ENCODE assay signal across 1 cellular context in the genomic region with DNA sequence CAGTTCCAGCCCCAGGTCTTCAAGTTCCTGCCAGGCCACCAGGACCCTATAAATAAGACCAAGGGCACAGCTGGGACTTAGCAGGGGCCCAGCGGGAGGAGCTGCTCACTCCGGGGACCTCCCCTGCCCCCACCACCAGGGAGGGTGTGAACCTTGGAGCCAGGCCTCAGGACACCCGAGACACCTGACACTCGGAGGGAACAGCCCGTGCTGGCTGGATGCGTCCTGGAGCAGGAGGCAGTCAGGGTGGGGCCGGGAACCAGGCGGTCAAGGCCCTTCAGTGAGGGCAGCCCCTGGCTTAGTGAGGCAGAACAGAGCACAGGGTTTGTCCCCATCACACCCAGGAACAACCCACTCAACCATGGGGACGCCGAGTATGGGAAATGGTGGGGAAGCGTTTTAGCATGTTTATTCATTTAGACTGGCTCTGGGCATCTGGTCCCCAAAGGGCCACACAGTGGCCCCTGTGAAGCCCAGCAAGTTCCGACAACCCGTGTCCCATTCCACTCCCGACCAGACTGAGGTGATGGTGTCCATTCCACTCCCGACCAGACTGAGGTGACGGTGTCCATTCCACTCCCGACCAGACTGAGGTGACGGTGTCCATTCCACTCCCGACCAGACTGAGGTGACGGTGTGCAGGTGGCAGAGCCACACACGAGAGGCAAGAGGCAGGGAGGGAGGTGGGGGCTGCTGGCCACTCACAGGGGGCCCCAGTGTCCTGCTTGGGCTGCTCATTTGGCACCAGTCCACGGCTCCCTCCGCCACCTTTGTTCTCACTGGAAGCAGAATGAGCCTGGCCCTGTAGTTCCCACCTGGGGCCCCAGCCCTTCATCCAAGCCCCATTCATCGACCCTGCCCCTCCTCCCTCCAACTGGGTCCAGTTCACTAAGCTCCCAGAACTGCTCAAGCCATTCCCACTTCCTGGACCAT.
TF ChIP-seq lines count a peak whose summit lies in the region.

No MANE protein-coding gene starts in this region.

TF ChIP-seq in HepG2, 621 proteins besides CTCF, POLR2A, EP300 and RAD21 (continued from another document and continues in another):
- TF ChIP-seq, protein P1, sequence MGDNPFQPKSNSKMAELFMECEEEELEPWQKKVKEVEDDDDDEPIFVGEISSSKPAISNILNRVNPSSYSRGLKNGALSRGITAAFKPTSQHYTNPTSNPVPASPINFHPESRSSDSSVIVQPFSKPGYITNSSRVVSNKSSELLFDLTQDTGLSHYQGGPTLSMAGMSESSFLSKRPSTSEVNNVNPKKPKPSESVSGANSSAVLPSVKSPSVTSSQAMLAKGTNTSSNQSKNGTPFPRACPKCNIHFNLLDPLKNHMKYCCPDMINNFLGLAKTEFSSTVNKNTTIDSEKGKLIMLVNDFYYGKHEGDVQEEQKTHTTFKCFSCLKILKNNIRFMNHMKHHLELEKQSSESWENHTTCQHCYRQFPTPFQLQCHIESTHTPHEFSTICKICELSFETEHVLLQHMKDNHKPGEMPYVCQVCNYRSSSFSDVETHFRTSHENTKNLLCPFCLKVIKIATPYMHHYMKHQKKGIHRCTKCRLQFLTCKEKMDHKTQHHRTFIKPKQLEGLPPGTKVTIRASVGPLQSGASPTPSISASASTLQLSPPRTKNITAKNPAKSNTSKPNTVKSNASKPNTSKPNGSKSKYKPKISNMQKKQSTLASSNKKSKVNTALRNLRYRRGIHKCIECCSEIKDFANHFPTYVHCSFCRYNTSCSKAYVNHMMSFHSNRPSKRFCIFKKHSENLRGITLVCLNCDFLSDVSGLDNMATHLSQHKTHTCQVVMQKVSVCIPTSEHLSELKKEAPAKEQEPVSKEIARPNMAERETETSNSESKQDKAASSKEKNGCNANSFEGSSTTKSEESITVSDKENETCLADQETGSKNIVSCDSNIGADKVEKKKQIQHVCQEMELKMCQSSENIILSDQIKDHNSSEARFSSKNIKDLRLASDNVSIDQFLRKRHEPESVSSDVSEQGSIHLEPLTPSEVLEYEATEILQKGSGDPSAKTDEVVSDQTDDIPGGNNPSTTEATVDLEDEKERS (CRISPR knock-in tag; IDR thresholded peaks at IDR 0.05) = no peak
- TF ChIP-seq, protein P2, sequence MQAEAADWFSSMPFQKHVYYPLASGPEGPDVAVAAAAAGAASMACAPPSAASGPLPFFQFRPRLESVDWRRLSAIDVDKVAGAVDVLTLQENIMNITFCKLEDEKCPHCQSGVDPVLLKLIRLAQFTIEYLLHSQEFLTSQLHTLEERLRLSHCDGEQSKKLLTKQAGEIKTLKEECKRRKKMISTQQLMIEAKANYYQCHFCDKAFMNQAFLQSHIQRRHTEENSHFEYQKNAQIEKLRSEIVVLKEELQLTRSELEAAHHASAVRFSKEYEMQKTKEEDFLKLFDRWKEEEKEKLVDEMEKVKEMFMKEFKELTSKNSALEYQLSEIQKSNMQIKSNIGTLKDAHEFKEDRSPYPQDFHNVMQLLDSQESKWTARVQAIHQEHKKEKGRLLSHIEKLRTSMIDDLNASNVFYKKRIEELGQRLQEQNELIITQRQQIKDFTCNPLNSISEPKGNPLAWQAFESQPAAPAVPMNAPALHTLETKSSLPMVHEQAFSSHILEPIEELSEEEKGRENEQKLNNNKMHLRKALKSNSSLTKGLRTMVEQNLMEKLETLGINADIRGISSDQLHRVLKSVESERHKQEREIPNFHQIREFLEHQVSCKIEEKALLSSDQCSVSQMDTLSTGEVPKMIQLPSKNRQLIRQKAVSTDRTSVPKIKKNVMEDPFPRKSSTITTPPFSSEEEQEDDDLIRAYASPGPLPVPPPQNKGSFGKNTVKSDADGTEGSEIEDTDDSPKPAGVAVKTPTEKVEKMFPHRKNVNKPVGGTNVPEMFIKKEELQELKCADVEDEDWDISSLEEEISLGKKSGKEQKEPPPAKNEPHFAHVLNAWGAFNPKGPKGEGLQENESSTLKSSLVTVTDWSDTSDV (CRISPR knock-in tag; IDR thresholded peaks at IDR 0.05) = no peak
- TF ChIP-seq, protein P3, sequence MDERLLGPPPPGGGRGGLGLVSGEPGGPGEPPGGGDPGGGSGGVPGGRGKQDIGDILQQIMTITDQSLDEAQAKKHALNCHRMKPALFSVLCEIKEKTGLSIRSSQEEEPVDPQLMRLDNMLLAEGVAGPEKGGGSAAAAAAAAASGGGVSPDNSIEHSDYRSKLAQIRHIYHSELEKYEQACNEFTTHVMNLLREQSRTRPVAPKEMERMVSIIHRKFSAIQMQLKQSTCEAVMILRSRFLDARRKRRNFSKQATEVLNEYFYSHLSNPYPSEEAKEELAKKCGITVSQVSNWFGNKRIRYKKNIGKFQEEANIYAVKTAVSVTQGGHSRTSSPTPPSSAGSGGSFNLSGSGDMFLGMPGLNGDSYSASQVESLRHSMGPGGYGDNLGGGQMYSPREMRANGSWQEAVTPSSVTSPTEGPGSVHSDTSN (CRISPR knock-in tag; IDR thresholded peaks at IDR 0.05) = no peak
- TF ChIP-seq ZMYM2 (CRISPR knock-in tag; IDR thresholded peaks at IDR 0.05) (no peak), EZH2 (conservative IDR thresholded peaks at IDR 0.05; ENCODE audit: low read depth, low read length) (no peak), SMAD3 (CRISPR knock-in tag; IDR thresholded peaks at IDR 0.05) (no peak), ZNF878 (CRISPR knock-in tag; IDR thresholded peaks at IDR 0.05) (no peak), ARNTL (CRISPR knock-in tag; IDR thresholded peaks at IDR 0.05) (no peak; the same call in 1 of the 2 replicates), NFYB (CRISPR knock-in tag; IDR thresholded peaks at IDR 0.05) (no peak), ARNT (IDR thresholded peaks at IDR 0.05) (no peak), GFI1 (CRISPR knock-in tag; IDR thresholded peaks at IDR 0.05; ENCODE audit: borderline replicate concordance) (no peak; the same call in 1 of the 2 replicates), TBL1XR1 (IDR thresholded peaks at IDR 0.05; ENCODE audit: borderline replicate concordance, low read length, partially characterized antibody) (no peak), DMAP1 (CRISPR knock-in tag; IDR thresholded peaks at IDR 0.05) (0 out of 2 replicates have a peak, but pooled peaks have one; percentile 12), CHCHD3 (CRISPR knock-in tag; IDR thresholded peaks at IDR 0.05) (no peak), EEA1 (CRISPR knock-in tag; IDR thresholded peaks at IDR 0.05; ENCODE audit: borderline replicate concordance) (no peak), SMAD1 (CRISPR knock-in tag; IDR thresholded peaks at IDR 0.05; ENCODE audit: borderline replicate concordance, low read depth) (0 out of 2 replicates have a peak, but pooled peaks have one; percentile 74), RNF2 (conservative IDR thresholded peaks at IDR 0.05; ENCODE audit: low read depth) (no peak), ZNF263 (CRISPR knock-in tag; IDR thresholded peaks at IDR 0.05) (0 out of 2 replicates have a peak, but pooled peaks have one; percentile 43), HNF4G (IDR thresholded peaks at IDR 0.05; ENCODE audit: borderline replicate concordance, low read depth, low read length) (peak; percentile 54; the same call in 1 of the 2 replicates), HNF4G (CRISPR knock-in tag; IDR thresholded peaks at IDR 0.05; ENCODE audit: borderline replicate concordance, low read depth) (peak; percentile 52; the same call in 1 of the 2 replicates), ONECUT2 (CRISPR knock-in tag; IDR thresholded peaks at IDR 0.05) (peak; percentile 64), NR2F6 (IDR thresholded peaks at IDR 0.05) (peak; percentile 64), NR2F6 (CRISPR knock-in tag; IDR thresholded peaks at IDR 0.05) (peak; percentile 71), FOXC1 (CRISPR knock-in tag; IDR thresholded peaks at IDR 0.05; ENCODE audit: borderline replicate concordance) (peak; percentile 64; the same call in 1 of the 2 replicates), RARG (CRISPR knock-in tag; IDR thresholded peaks at IDR 0.05; ENCODE audit: low read depth) (no peak), ZNF446 (CRISPR knock-in tag; IDR thresholded peaks at IDR 0.05) (no peak), SNRNP70 (IDR thresholded peaks at IDR 0.05; ENCODE audit: low read depth, low read length) (no peak), PCBP1 (IDR thresholded peaks at IDR 0.05; ENCODE audit: borderline replicate concordance, low read depth, low read length) (0 out of 2 replicates have a peak, but pooled peaks have one; percentile 24), MAF1 (CRISPR knock-in tag; IDR thresholded peaks at IDR 0.05; ENCODE audit: borderline replicate concordance) (no peak), IKZF1 (IDR thresholded peaks at IDR 0.05) (no peak), CC2D1A (CRISPR knock-in tag; IDR thresholded peaks at IDR 0.05) (0 out of 2 replicates have a peak, but pooled peaks have one; percentile 47), THAP11 (CRISPR knock-in tag; IDR thresholded peaks at IDR 0.05) (peak; percentile 23; the same call in 1 of the 2 replicates)
- TF ChIP-seq, protein P4, sequence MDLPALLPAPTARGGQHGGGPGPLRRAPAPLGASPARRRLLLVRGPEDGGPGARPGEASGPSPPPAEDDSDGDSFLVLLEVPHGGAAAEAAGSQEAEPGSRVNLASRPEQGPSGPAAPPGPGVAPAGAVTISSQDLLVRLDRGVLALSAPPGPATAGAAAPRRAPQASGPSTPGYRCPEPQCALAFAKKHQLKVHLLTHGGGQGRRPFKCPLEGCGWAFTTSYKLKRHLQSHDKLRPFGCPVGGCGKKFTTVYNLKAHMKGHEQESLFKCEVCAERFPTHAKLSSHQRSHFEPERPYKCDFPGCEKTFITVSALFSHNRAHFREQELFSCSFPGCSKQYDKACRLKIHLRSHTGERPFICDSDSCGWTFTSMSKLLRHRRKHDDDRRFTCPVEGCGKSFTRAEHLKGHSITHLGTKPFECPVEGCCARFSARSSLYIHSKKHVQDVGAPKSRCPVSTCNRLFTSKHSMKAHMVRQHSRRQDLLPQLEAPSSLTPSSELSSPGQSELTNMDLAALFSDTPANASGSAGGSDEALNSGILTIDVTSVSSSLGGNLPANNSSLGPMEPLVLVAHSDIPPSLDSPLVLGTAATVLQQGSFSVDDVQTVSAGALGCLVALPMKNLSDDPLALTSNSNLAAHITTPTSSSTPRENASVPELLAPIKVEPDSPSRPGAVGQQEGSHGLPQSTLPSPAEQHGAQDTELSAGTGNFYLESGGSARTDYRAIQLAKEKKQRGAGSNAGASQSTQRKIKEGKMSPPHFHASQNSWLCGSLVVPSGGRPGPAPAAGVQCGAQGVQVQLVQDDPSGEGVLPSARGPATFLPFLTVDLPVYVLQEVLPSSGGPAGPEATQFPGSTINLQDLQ (CRISPR knock-in tag; IDR thresholded peaks at IDR 0.05) = no peak
- TF ChIP-seq, protein P5, sequence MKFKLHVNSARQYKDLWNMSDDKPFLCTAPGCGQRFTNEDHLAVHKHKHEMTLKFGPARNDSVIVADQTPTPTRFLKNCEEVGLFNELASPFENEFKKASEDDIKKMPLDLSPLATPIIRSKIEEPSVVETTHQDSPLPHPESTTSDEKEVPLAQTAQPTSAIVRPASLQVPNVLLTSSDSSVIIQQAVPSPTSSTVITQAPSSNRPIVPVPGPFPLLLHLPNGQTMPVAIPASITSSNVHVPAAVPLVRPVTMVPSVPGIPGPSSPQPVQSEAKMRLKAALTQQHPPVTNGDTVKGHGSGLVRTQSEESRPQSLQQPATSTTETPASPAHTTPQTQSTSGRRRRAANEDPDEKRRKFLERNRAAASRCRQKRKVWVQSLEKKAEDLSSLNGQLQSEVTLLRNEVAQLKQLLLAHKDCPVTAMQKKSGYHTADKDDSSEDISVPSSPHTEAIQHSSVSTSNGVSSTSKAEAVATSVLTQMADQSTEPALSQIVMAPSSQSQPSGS (CRISPR knock-in tag; IDR thresholded peaks at IDR 0.05) = no peak; the same call in 1 of the 2 replicates
- TF ChIP-seq, protein P6, sequence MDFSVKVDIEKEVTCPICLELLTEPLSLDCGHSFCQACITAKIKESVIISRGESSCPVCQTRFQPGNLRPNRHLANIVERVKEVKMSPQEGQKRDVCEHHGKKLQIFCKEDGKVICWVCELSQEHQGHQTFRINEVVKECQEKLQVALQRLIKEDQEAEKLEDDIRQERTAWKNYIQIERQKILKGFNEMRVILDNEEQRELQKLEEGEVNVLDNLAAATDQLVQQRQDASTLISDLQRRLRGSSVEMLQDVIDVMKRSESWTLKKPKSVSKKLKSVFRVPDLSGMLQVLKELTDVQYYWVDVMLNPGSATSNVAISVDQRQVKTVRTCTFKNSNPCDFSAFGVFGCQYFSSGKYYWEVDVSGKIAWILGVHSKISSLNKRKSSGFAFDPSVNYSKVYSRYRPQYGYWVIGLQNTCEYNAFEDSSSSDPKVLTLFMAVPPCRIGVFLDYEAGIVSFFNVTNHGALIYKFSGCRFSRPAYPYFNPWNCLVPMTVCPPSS (IDR thresholded peaks at IDR 0.05) = no peak
- TF ChIP-seq, protein P7, sequence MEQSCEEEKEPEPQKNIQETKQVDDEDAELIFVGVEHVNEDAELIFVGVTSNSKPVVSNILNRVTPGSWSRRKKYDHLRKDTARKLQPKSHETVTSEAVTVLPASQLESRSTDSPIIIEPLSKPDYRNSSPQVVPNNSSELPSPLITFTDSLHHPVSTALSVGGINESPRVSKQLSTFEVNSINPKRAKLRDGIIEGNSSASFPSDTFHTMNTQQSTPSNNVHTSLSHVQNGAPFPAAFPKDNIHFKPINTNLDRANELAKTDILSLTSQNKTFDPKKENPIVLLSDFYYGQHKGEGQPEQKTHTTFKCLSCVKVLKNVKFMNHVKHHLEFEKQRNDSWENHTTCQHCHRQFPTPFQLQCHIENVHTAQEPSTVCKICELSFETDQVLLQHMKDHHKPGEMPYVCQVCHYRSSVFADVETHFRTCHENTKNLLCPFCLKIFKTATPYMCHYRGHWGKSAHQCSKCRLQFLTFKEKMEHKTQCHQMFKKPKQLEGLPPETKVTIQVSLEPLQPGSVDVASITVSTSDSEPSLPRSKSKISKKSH (CRISPR knock-in tag; IDR thresholded peaks at IDR 0.05; ENCODE audit: borderline replicate concordance) = 0 out of 2 replicates have a peak, but pooled peaks have one; percentile 43
- TF ChIP-seq, protein P8, sequence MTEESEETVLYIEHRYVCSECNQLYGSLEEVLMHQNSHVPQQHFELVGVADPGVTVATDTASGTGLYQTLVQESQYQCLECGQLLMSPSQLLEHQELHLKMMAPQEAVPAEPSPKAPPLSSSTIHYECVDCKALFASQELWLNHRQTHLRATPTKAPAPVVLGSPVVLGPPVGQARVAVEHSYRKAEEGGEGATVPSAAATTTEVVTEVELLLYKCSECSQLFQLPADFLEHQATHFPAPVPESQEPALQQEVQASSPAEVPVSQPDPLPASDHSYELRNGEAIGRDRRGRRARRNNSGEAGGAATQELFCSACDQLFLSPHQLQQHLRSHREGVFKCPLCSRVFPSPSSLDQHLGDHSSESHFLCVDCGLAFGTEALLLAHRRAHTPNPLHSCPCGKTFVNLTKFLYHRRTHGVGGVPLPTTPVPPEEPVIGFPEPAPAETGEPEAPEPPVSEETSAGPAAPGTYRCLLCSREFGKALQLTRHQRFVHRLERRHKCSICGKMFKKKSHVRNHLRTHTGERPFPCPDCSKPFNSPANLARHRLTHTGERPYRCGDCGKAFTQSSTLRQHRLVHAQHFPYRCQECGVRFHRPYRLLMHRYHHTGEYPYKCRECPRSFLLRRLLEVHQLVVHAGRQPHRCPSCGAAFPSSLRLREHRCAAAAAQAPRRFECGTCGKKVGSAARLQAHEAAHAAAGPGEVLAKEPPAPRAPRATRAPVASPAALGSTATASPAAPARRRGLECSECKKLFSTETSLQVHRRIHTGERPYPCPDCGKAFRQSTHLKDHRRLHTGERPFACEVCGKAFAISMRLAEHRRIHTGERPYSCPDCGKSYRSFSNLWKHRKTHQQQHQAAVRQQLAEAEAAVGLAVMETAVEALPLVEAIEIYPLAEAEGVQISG (CRISPR knock-in tag; IDR thresholded peaks at IDR 0.05) = peak; percentile 30; the same call in 1 of the 2 replicates
